1 cellular context compared by ENCODE assay signal in the genomic region with DNA sequence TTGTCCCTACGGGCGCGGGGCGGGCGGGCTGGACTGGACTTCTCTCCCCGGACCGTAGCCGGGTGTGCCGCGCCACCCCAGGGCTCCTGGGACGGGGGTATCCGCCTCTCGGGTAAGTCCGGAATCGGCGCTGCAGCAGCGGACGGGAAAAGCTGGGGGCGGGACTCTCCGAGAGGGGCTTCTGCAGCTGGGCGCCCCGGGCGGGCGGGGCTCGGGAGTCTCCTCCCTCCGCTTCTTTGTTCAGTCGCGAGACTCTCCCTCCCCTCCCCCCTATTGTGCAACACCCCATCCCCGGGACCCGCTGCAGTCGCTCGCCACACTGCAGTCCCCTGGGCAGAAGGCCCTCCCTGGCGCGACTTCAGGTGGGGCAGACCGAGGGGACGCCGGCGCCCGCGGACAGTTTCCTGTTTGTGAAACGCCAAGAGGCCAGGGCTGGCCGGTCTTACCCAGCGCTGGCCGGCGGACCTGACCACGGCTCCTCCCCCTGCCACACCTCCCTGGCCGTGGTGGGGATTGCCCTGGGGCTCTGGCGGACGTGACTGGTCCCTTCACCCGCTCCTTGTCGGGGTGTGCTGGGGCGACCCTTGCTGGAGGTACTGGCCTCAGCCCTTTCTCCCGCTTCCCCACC.
TF ChIP-seq lines count a peak whose summit lies in the region.

No MANE protein-coding gene starts in this region.

TF ChIP-seq in HEK293, 187 proteins besides CTCF, POLR2A, EP300 and RAD21 (continued from another document and continues in another):
- TF ChIP-seq, protein P1, sequence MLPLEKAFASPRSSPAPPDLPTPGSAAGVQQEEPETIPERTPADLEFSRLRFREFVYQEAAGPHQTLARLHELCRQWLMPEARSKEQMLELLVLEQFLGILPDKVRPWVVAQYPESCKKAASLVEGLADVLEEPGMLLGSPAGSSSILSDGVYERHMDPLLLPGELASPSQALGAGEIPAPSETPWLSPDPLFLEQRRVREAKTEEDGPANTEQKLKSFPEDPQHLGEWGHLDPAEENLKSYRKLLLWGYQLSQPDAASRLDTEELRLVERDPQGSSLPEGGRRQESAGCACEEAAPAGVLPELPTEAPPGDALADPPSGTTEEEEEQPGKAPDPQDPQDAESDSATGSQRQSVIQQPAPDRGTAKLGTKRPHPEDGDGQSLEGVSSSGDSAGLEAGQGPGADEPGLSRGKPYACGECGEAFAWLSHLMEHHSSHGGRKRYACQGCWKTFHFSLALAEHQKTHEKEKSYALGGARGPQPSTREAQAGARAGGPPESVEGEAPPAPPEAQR (tag by site-specific recombination; IDR thresholded peaks at IDR 0.05): no peak
- TF ChIP-seq ZNF398 (tag by site-specific recombination; IDR thresholded peaks at IDR 0.05) (peak; percentile 46), ZNF19 (tag by site-specific recombination; IDR thresholded peaks at IDR 0.05; ENCODE audit: low read depth) (no peak), ZNF112 (tag by site-specific recombination; IDR thresholded peaks at IDR 0.05) (no peak), ZNF114 (tag by site-specific recombination; IDR thresholded peaks at IDR 0.05) (no peak), ZBTB7A (tag by site-specific recombination; IDR thresholded peaks at IDR 0.05; ENCODE audit: low read depth) (no peak), ZNF677 (tag by site-specific recombination; IDR thresholded peaks at IDR 0.05) (no peak), ZSCAN30 (tag by site-specific recombination; IDR thresholded peaks at IDR 0.05) (no peak), BCL11A (tag by site-specific recombination; IDR thresholded peaks at IDR 0.05; ENCODE audit: low read depth) (no peak), ZNF416 (tag by site-specific recombination; IDR thresholded peaks at IDR 0.05) (no peak), TCF7L2 (IDR thresholded peaks at IDR 0.05; ENCODE audit: borderline replicate concordance, low read depth, low read length) (no peak), ZNF133 (tag by site-specific recombination; IDR thresholded peaks at IDR 0.05) (no peak), ZNF335 (tag by site-specific recombination; conservative IDR thresholded peaks at IDR 0.05) (peak; percentile 65), EGR2 (tag by site-specific recombination; IDR thresholded peaks at IDR 0.05; ENCODE audit: low read depth) (no peak), ZNF211 (tag by site-specific recombination; IDR thresholded peaks at IDR 0.05; ENCODE audit: low read depth) (no peak), GFI1B (tag by site-specific recombination; IDR thresholded peaks at IDR 0.05) (no peak), ZNF654 (tag by site-specific recombination; IDR thresholded peaks at IDR 0.05; ENCODE audit: low read depth) (no peak), ZNF350 (tag by site-specific recombination; IDR thresholded peaks at IDR 0.05) (no peak), SP3 (tag by site-specific recombination; IDR thresholded peaks at IDR 0.05) (peak; percentile 78), ZIC2 (tag by site-specific recombination; IDR thresholded peaks at IDR 0.05) (peak; percentile 79), ZNF324 (tag by site-specific recombination; IDR thresholded peaks at IDR 0.05) (no peak), ZNF146 (tag by site-specific recombination; IDR thresholded peaks at IDR 0.05) (no peak), ZNF555 (tag by site-specific recombination; conservative IDR thresholded peaks at IDR 0.05) (no peak), ZNF26 (tag by site-specific recombination; IDR thresholded peaks at IDR 0.05) (no peak), ZNF433 (tag by site-specific recombination; IDR thresholded peaks at IDR 0.05; ENCODE audit: low read depth) (no peak), ZNF16 (tag by site-specific recombination; IDR thresholded peaks at IDR 0.05; ENCODE audit: low read depth) (no peak), ZNF354C (tag by site-specific recombination; IDR thresholded peaks at IDR 0.05; ENCODE audit: borderline replicate concordance, low read depth) (no peak), PATZ1 (tag by site-specific recombination; IDR thresholded peaks at IDR 0.05) (peak; percentile 29; the same call in 1 of the 2 replicates), MZF1 (tag by site-specific recombination; IDR thresholded peaks at IDR 0.05; ENCODE audit: borderline replicate concordance) (0 out of 2 replicates have a peak, but pooled peaks have one; percentile 48), GLI4 (tag by site-specific recombination; IDR thresholded peaks at IDR 0.05) (no peak), ZNF221 (tag by site-specific recombination; IDR thresholded peaks at IDR 0.05; ENCODE audit: borderline replicate concordance) (no peak), FEZF1 (tag by site-specific recombination; IDR thresholded peaks at IDR 0.05) (no peak), ZNF664 (tag by site-specific recombination; IDR thresholded peaks at IDR 0.05) (no peak), ZSCAN16 (tag by site-specific recombination; IDR thresholded peaks at IDR 0.05) (no peak), ZNF792 (tag by site-specific recombination; IDR thresholded peaks at IDR 0.05) (no peak), ZNF585B (tag by site-specific recombination; IDR thresholded peaks at IDR 0.05) (no peak), ZFP69B (tag by site-specific recombination; IDR thresholded peaks at IDR 0.05) (no peak), ZNF600 (tag by site-specific recombination; IDR thresholded peaks at IDR 0.05) (peak; percentile 84), ZNF157 (tag by site-specific recombination; IDR thresholded peaks at IDR 0.05) (no peak)
- TF ChIP-seq, protein P2, sequence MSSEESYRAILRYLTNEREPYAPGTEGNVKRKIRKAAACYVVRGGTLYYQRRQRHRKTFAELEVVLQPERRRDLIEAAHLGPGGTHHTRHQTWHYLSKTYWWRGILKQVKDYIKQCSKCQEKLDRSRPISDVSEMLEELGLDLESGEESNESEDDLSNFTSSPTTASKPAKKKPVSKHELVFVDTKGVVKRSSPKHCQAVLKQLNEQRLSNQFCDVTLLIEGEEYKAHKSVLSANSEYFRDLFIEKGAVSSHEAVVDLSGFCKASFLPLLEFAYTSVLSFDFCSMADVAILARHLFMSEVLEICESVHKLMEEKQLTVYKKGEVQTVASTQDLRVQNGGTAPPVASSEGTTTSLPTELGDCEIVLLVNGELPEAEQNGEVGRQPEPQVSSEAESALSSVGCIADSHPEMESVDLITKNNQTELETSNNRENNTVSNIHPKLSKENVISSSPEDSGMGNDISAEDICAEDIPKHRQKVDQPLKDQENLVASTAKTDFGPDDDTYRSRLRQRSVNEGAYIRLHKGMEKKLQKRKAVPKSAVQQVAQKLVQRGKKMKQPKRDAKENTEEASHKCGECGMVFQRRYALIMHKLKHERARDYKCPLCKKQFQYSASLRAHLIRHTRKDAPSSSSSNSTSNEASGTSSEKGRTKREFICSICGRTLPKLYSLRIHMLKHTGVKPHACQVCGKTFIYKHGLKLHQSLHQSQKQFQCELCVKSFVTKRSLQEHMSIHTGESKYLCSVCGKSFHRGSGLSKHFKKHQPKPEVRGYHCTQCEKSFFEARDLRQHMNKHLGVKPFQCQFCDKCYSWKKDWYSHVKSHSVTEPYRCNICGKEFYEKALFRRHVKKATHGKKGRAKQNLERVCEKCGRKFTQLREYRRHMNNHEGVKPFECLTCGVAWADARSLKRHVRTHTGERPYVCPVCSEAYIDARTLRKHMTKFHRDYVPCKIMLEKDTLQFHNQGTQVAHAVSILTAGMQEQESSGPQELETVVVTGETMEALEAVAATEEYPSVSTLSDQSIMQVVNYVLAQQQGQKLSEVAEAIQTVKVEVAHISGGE (tag by site-specific recombination; conservative IDR thresholded peaks at IDR 0.05; ENCODE audit: low read depth): peak; percentile 69
- TF ChIP-seq, protein P3, sequence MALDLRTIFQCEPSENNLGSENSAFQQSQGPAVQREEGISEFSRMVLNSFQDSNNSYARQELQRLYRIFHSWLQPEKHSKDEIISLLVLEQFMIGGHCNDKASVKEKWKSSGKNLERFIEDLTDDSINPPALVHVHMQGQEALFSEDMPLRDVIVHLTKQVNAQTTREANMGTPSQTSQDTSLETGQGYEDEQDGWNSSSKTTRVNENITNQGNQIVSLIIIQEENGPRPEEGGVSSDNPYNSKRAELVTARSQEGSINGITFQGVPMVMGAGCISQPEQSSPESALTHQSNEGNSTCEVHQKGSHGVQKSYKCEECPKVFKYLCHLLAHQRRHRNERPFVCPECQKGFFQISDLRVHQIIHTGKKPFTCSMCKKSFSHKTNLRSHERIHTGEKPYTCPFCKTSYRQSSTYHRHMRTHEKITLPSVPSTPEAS (tag by site-specific recombination; IDR thresholded peaks at IDR 0.05): no peak
- TF ChIP-seq, protein P4, sequence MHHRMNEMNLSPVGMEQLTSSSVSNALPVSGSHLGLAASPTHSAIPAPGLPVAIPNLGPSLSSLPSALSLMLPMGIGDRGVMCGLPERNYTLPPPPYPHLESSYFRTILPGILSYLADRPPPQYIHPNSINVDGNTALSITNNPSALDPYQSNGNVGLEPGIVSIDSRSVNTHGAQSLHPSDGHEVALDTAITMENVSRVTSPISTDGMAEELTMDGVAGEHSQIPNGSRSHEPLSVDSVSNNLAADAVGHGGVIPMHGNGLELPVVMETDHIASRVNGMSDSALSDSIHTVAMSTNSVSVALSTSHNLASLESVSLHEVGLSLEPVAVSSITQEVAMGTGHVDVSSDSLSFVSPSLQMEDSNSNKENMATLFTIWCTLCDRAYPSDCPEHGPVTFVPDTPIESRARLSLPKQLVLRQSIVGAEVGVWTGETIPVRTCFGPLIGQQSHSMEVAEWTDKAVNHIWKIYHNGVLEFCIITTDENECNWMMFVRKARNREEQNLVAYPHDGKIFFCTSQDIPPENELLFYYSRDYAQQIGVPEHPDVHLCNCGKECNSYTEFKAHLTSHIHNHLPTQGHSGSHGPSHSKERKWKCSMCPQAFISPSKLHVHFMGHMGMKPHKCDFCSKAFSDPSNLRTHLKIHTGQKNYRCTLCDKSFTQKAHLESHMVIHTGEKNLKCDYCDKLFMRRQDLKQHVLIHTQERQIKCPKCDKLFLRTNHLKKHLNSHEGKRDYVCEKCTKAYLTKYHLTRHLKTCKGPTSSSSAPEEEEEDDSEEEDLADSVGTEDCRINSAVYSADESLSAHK (tag by site-specific recombination; IDR thresholded peaks at IDR 0.05): no peak
- TF ChIP-seq, protein P5, sequence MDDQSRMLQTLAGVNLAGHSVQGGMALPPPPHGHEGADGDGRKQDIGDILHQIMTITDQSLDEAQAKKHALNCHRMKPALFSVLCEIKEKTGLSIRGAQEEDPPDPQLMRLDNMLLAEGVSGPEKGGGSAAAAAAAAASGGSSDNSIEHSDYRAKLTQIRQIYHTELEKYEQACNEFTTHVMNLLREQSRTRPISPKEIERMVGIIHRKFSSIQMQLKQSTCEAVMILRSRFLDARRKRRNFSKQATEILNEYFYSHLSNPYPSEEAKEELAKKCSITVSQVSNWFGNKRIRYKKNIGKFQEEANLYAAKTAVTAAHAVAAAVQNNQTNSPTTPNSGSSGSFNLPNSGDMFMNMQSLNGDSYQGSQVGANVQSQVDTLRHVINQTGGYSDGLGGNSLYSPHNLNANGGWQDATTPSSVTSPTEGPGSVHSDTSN (CRISPR knock-in tag; IDR thresholded peaks at IDR 0.05): no peak
- TF ChIP-seq, protein P6, sequence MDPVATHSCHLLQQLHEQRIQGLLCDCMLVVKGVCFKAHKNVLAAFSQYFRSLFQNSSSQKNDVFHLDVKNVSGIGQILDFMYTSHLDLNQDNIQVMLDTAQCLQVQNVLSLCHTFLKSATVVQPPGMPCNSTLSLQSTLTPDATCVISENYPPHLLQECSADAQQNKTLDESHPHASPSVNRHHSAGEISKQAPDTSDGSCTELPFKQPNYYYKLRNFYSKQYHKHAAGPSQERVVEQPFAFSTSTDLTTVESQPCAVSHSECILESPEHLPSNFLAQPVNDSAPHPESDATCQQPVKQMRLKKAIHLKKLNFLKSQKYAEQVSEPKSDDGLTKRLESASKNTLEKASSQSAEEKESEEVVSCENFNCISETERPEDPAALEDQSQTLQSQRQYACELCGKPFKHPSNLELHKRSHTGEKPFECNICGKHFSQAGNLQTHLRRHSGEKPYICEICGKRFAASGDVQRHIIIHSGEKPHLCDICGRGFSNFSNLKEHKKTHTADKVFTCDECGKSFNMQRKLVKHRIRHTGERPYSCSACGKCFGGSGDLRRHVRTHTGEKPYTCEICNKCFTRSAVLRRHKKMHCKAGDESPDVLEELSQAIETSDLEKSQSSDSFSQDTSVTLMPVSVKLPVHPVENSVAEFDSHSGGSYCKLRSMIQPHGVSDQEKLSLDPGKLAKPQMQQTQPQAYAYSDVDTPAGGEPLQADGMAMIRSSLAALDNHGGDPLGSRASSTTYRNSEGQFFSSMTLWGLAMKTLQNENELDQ (tag by site-specific recombination; IDR thresholded peaks at IDR 0.05; ENCODE audit: low read depth): no peak
